ENCODE assay signal across 21 cellular contexts in genomic region chr3:114285648-114286230, GRCh38. TPM values are rescaled to one million over a fixed set of nuclear protein-coding genes. Genes with fewer than 3 reads are reported as not detected.
A peak's percentile ranks its signal among the peaks of the same experiment; 100 is the strongest.
DNase-seq lines count a peak whose midpoint lies in the region; ATAC-seq lines count a peak whose summit lies in the region.
"Had no signal": no experiment of that assay in that cellular context is flagged by ENCODE, and none has a peak within 500 bp of the region (broad histone marks: within the 10 kb centered on the region; RNA-seq: fewer than 3 reads in every experiment).

No MANE protein-coding gene starts in this region.

- no peaks in the 10 kb centered on the region for H3K36me3 Mint-ChIP-seq in activated CD4-positive, alpha-beta T cell treated with anti-CD3 and anti-CD28 coated beads, Interleukin-2, amount 10 ng/mL, durations not matched to agents 7 days and 5 days (ENCODE audit: low read depth)
- no peaks in the 10 kb centered on the region for H3K36me3 Mint-ChIP-seq in IgD-negative memory B cell
- H3K36me3 Mint-ChIP-seq in activated naive CD8-positive, alpha-beta T cell treated with anti-CD3 and anti-CD28 coated beads, Interleukin-2, amount 50 U/mL, for 24 hours (ENCODE audit: low read depth): no peaks in the 10 kb centered on the region
- H3K36me3 Mint-ChIP-seq in stimulated activated memory B cell treated with anti-CD40 and anti-IgM and Interleukin-4, amounts not matched to agents 10 μg/mL and 1 μg/mL and 100 μg/mL, for 72 hours: no peaks in the 10 kb centered on the region
- H3K36me3 Mint-ChIP-seq: naive B cell had no signal

- H3K27me3 Mint-ChIP-seq in activated CD4-positive, alpha-beta T cell treated with anti-CD3 and anti-CD28 coated beads, Interleukin-2, amount 10 ng/mL, durations not matched to agents 7 days and 5 days: no peaks in the 10 kb centered on the region
- H3K27me3 Mint-ChIP-seq in IgD-negative memory B cell: no peaks in the 10 kb centered on the region
- no peaks in the 10 kb centered on the region for H3K27me3 Mint-ChIP-seq in activated naive CD8-positive, alpha-beta T cell treated with anti-CD3 and anti-CD28 coated beads, Interleukin-2, amount 50 U/mL, for 24 hours
- H3K27me3 Mint-ChIP-seq in stimulated activated memory B cell treated with anti-CD40 and anti-IgM and Interleukin-4, amounts not matched to agents 10 μg/mL and 1 μg/mL and 100 μg/mL, for 72 hours: no peaks in the 10 kb centered on the region
- H3K27me3 Mint-ChIP-seq: naive B cell had no signal

- H3K4me3 Mint-ChIP-seq in activated CD4-positive, alpha-beta T cell treated with anti-CD3 and anti-CD28 coated beads, Interleukin-2, amount 10 ng/mL, durations not matched to agents 7 days and 5 days: no peak overlapping the region
- peak overlapping the region; percentile 10 to 86 (median 76) for H3K4me3 Mint-ChIP-seq in IgD-negative memory B cell
- peak overlapping the region; percentile 55 for H3K4me3 Mint-ChIP-seq in activated naive CD8-positive, alpha-beta T cell treated with anti-CD3 and anti-CD28 coated beads, Interleukin-2, amount 50 U/mL, for 24 hours
- peak overlapping the region; percentile 69 for H3K4me3 Mint-ChIP-seq in stimulated activated memory B cell treated with anti-CD40 and anti-IgM and Interleukin-4, amounts not matched to agents 10 μg/mL and 1 μg/mL and 100 μg/mL, for 72 hours

- no peak for DNase-seq in activated CD4-positive, alpha-beta T cell treated with anti-CD3 and anti-CD28 coated beads, Interleukin-2, amount 10 ng/mL, durations not matched to agents 7 days and 5 days
- DNase-seq in activated CD4-positive, alpha-beta T cell treated with anti-CD3 and anti-CD28 coated beads, Interleukin-2, amount 50 U/mL, for 1 hour: no peak
- no peak for DNase-seq in activated naive CD8-positive, alpha-beta T cell treated with anti-CD3 and anti-CD28 coated beads, Interleukin-2, amount 50 U/mL, for 24 hours
- DNase-seq in SIG-M5 (lab: John Stamatoyannopoulos, UW) (no peak), retina (no peak), NCI-H2107 (lab: John Stamatoyannopoulos, UW) (no peak)
- DNase-seq: DMS 273 treated with DMSO at 0.1 percent for 48 hours; gastrocnemius medialis; GF-D8; mammary epithelial cell; naive B cell; NCI-H2029; NCI-H446; NK-92 treated with Interleukin-12 subunit alpha and Interleukin-12 subunit beta, amount 100 ng/mL, for 24 hours; SK-N-SH; stimulated activated CD4-positive, alpha-beta T cell treated with anti-CD3 and anti-CD28 coated beads, Interleukin-1b, Interleukin-23, amount 100 ng/mL, for 48 hours had no signal

- H3K27ac Mint-ChIP-seq in activated CD4-positive, alpha-beta T cell treated with anti-CD3 and anti-CD28 coated beads, Interleukin-2, amount 10 ng/mL, durations not matched to agents 7 days and 5 days: peak overlapping the region; percentile 75
- peak overlapping the region in 2 of 3 donors; percentile 65 to 81 for H3K27ac Mint-ChIP-seq in IgD-negative memory B cell
- peak overlapping the region; percentile 89 for H3K27ac Mint-ChIP-seq in activated naive CD8-positive, alpha-beta T cell treated with anti-CD3 and anti-CD28 coated beads, Interleukin-2, amount 50 U/mL, for 24 hours
- peak overlapping the region; percentile 97 for H3K27ac Mint-ChIP-seq in stimulated activated memory B cell treated with anti-CD40 and anti-IgM and Interleukin-4, amounts not matched to agents 10 μg/mL and 1 μg/mL and 100 μg/mL, for 72 hours

- peaks cover 2% of the 10 kb centered on the region for H3K9me3 Mint-ChIP-seq in activated CD4-positive, alpha-beta T cell treated with anti-CD3 and anti-CD28 coated beads, Interleukin-2, amount 10 ng/mL, durations not matched to agents 7 days and 5 days
- H3K9me3 Mint-ChIP-seq in IgD-negative memory B cell: no peaks in the 10 kb centered on the region
- H3K9me3 Mint-ChIP-seq in activated naive CD8-positive, alpha-beta T cell treated with anti-CD3 and anti-CD28 coated beads, Interleukin-2, amount 50 U/mL, for 24 hours: no peaks in the 10 kb centered on the region
- H3K9me3 Mint-ChIP-seq in stimulated activated memory B cell treated with anti-CD40 and anti-IgM and Interleukin-4, amounts not matched to agents 10 μg/mL and 1 μg/mL and 100 μg/mL, for 72 hours: no peaks in the 10 kb centered on the region

- CTCF ChIA-PET in activated CD4-positive, alpha-beta T cell treated with anti-CD3 and anti-CD28 coated beads, Interleukin-2, amount 10 ng/mL, durations not matched to agents 7 days and 5 days (lab: Charles Lee): interaction anchor here (0.6 to 1.8 kb wide), 7 partner anchors 9 to 169 kb away, joined by 3 to 6 read pairs (median 4); partner anchors contain the start of gene TIGIT

- no peaks in the 10 kb centered on the region for H3K4me1 Mint-ChIP-seq in activated CD4-positive, alpha-beta T cell treated with anti-CD3 and anti-CD28 coated beads, Interleukin-2, amount 10 ng/mL, durations not matched to agents 7 days and 5 days
- H3K4me1 Mint-ChIP-seq in IgD-negative memory B cell: peaks cover 10 to 18% (median 13%) of the 10 kb centered on the region in 3 donors
- peaks cover 37% of the 10 kb centered on the region for H3K4me1 Mint-ChIP-seq in activated naive CD8-positive, alpha-beta T cell treated with anti-CD3 and anti-CD28 coated beads, Interleukin-2, amount 50 U/mL, for 24 hours
- H3K4me1 Mint-ChIP-seq in stimulated activated memory B cell treated with anti-CD40 and anti-IgM and Interleukin-4, amounts not matched to agents 10 μg/mL and 1 μg/mL and 100 μg/mL, for 72 hours: peaks cover 24% of the 10 kb centered on the region

- ATAC-seq in activated naive CD8-positive, alpha-beta T cell treated with anti-CD3 and anti-CD28 coated beads, Interleukin-2, amount 50 U/mL, for 24 hours: peak; percentile 74
- ATAC-seq in stimulated activated memory B cell treated with anti-CD40 and anti-IgM and Interleukin-4, amounts not matched to agents 10 μg/mL and 1 μg/mL and 100 μg/mL, for 72 hours: peak; percentile 58
- ATAC-seq: esophagus mucosa, gastrocnemius medialis had no signal

- POLR2A ChIA-PET in activated CD4-positive, alpha-beta T cell treated with anti-CD3 and anti-CD28 coated beads, Interleukin-2, amount 10 ng/mL, durations not matched to agents 7 days and 5 days (lab: Charles Lee): no interaction called here

RNA-seq across cellular contexts. Expression of gene TIGIT, which starts 8.1 kb away (rescaled TPM):
- total RNA-seq in activated CD4-positive, alpha-beta T cell treated with anti-CD3 and anti-CD28 coated beads, Interleukin-2, amount 10 ng/mL, durations not matched to agents 7 days and 5 days: 1 to 10 TPM; 5.7 to 7.0 TPM
- polyA plus RNA-seq in IgD-negative memory B cell: 0.86 TPM
- total RNA-seq: gastrocnemius medialis, kidney epithelial cell, mammary epithelial cell had no signal
- polyA plus RNA-seq: mammary epithelial cell, SK-N-SH had no signal

RNA-seq across cellular contexts. Expression of gene ZNF80, which starts 48.4 kb away (rescaled TPM):
- total RNA-seq in activated CD4-positive, alpha-beta T cell treated with anti-CD3 and anti-CD28 coated beads, Interleukin-2, amount 10 ng/mL, durations not matched to agents 7 days and 5 days: under 1 TPM; 0.10 TPM
- polyA plus RNA-seq in IgD-negative memory B cell: not detected
- total RNA-seq: esophagus mucosa, kidney epithelial cell, mammary epithelial cell, urinary bladder had no signal
- polyA plus RNA-seq: mammary epithelial cell, SK-N-SH had no signal
